In genomic region chr17:78697122-78697845, GRCh38 we compare ENCODE assay signal across 11 cellular contexts.
DNase-seq lines count a peak whose midpoint lies in the region; ATAC-seq and TF ChIP-seq lines count a peak whose summit lies in the region.
"Had no signal": no experiment of that assay in that cellular context is flagged by ENCODE, and none has a peak within 500 bp of the region (broad histone marks: within the 10 kb centered on the region; RNA-seq: fewer than 3 reads in every experiment).

No MANE protein-coding gene starts in this region.

- TF ChIP-seq CTCF in AG10803 (conservative IDR thresholded peaks at IDR 0.05; ENCODE audit: low read length) (no peak), fibroblast of mammary gland (conservative IDR thresholded peaks at IDR 0.05; ENCODE audit: control insufficient read depth, insufficient read depth, low read depth, low read length) (no peak)

- no peaks in the 10 kb centered on the region for H3K9me3 ChIP-seq in T-helper 17 cell (ENCODE audit: control insufficient read depth, low read length, poor library complexity, severe bottlenecking)

- peak overlapping the region; percentile 90 for H3K27ac Mint-ChIP-seq in T-helper 17 cell
- H3K27ac Mint-ChIP-seq: GM23338 had no signal

- H3K4me3 Mint-ChIP-seq in T-helper 17 cell: peak overlapping the region; percentile 52
- H3K4me3 Mint-ChIP-seq: GM23338 had no signal

- ATAC-seq in T-helper 17 cell (peak; percentile 34), GM18520 (IDR thresholded peaks at IDR 0.05; ENCODE audit: unreplicated experiment) (no peak)
- ATAC-seq: GM23338 had no signal

- DNase-seq in AG10803 (ENCODE audit: low read depth) (peak; percentile 64), GM04504 (ENCODE audit: low read depth) (peak; percentile 15), T-helper 17 cell (no peak), fibroblast of mammary gland (ENCODE audit: low read depth) (peak; percentile 75), G401 (ENCODE audit: low spot score) (no peak), SKM-1 (lab: John Stamatoyannopoulos, UW; ENCODE audit: unreplicated experiment) (no peak)
- DNase-seq in effector CD4-positive, alpha-beta T cell: no peak
- DNase-seq: DMS 273 treated with DMSO at 0.1 percent for 48 hours; stimulated activated CD8-positive, alpha-beta memory T cell treated with anti-CD3 and anti-CD28 coated beads, Interleukin-4, amount 100 ng/mL, for 48 hours had no signal

- peaks cover 23% of the 10 kb centered on the region for H3K36me3 Mint-ChIP-seq in T-helper 17 cell (ENCODE audit: low read depth)

- H3K4me3 ChIP-seq in AG10803 (ENCODE audit: low read length) (no peak overlapping the region), fibroblast of mammary gland (ENCODE audit: control insufficient read depth, low read depth, low read length) (no peak overlapping the region)
- H3K4me3 ChIP-seq: GM23338 had no signal

- no peaks in the 10 kb centered on the region for H3K27me3 Mint-ChIP-seq in T-helper 17 cell

- in situ Hi-C loops in G401 (cut with HindIII; ENCODE audit: low sequenced_read_pairs): no loop called here

- peaks cover 30% of the 10 kb centered on the region for H3K4me1 Mint-ChIP-seq in T-helper 17 cell

Comparison
In these comparisons a context has a peak if more than half of its experiments do, and no peak if none do; other contexts are left out.
1. DNase-seq: peak in AG10803 (single experiment), GM04504 (single experiment) and fibroblast of mammary gland (single experiment); none in T-helper 17 cell (0 of 3), G401 (single experiment), effector CD4-positive, alpha-beta T cell (single experiment) and SKM-1 (single experiment).